1 cellular context compared by ENCODE assay signal in genomic region chr7:143263266-143264195, GRCh38.
TF ChIP-seq lines count a peak whose summit lies in the region.

Gene GSTK1, plus strand, starts transcription at chr7:143263441. Its CDS starts 73 bp downstream, at chr7:143263514.

TF ChIP-seq in HepG2, 621 proteins besides CTCF, POLR2A, EP300 and RAD21 (continued from another document and continues in another):
- TF ChIP-seq, protein P1, sequence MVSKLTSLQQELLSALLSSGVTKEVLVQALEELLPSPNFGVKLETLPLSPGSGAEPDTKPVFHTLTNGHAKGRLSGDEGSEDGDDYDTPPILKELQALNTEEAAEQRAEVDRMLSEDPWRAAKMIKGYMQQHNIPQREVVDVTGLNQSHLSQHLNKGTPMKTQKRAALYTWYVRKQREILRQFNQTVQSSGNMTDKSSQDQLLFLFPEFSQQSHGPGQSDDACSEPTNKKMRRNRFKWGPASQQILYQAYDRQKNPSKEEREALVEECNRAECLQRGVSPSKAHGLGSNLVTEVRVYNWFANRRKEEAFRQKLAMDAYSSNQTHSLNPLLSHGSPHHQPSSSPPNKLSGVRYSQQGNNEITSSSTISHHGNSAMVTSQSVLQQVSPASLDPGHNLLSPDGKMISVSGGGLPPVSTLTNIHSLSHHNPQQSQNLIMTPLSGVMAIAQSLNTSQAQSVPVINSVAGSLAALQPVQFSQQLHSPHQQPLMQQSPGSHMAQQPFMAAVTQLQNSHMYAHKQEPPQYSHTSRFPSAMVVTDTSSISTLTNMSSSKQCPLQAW (CRISPR knock-in tag; IDR thresholded peaks at IDR 0.05): peak; percentile 63; the same call in 1 of the 2 replicates
- TF ChIP-seq AGO1 (IDR thresholded peaks at IDR 0.05; ENCODE audit: low read depth, low read length, poor library complexity, severe bottlenecking) (peak; percentile 50), FOXJ3 (CRISPR knock-in tag; IDR thresholded peaks at IDR 0.05; ENCODE audit: borderline replicate concordance) (0 out of 2 replicates have a peak, but pooled peaks have one; percentile 29), ZNF563 (CRISPR knock-in tag; IDR thresholded peaks at IDR 0.05) (0 out of 2 replicates have a peak, but pooled peaks have one; percentile 78), RFX1 (IDR thresholded peaks at IDR 0.05) (no peak), RORA (CRISPR knock-in tag; IDR thresholded peaks at IDR 0.05) (no peak), KDM1A (CRISPR knock-in tag; IDR thresholded peaks at IDR 0.05) (no peak), ZFP62 (CRISPR knock-in tag; IDR thresholded peaks at IDR 0.05) (no peak), MLLT10 (CRISPR knock-in tag; IDR thresholded peaks at IDR 0.05) (no peak), ZZZ3 (CRISPR knock-in tag; IDR thresholded peaks at IDR 0.05; ENCODE audit: borderline replicate concordance) (no peak), DRAP1 (CRISPR knock-in tag; IDR thresholded peaks at IDR 0.05) (0 out of 2 replicates have a peak, but pooled peaks have one; percentile 53), ZNF740 (CRISPR knock-in tag; IDR thresholded peaks at IDR 0.05) (no peak), UBTF (CRISPR knock-in tag; IDR thresholded peaks at IDR 0.05) (peak; percentile 82), AHR (CRISPR knock-in tag; IDR thresholded peaks at IDR 0.05) (no peak), SRSF9 (IDR thresholded peaks at IDR 0.05; ENCODE audit: borderline replicate concordance, insufficient read depth, low read depth, low read length, poor library complexity, severe bottlenecking) (no peak), ATF3 (CRISPR knock-in tag; IDR thresholded peaks at IDR 0.05) (no peak), MLXIP (CRISPR knock-in tag; IDR thresholded peaks at IDR 0.05; ENCODE audit: borderline replicate concordance) (no peak), ARID4A (CRISPR knock-in tag; IDR thresholded peaks at IDR 0.05; ENCODE audit: borderline replicate concordance) (peak; percentile 89; the same call in 1 of the 2 replicates), ZNF883 (CRISPR knock-in tag; IDR thresholded peaks at IDR 0.05; ENCODE audit: not compliant biosample characterization) (peak; percentile 29), PHF21A (CRISPR knock-in tag; IDR thresholded peaks at IDR 0.05) (peak; percentile 91), KLF13 (CRISPR knock-in tag; IDR thresholded peaks at IDR 0.05) (no peak), STAG1 (CRISPR knock-in tag; IDR thresholded peaks at IDR 0.05) (no peak), ZNF354B (CRISPR knock-in tag; IDR thresholded peaks at IDR 0.05) (no peak), ZNF879 (CRISPR knock-in tag; IDR thresholded peaks at IDR 0.05) (0 out of 2 replicates have a peak, but pooled peaks have one; percentile 32), TEAD3 (CRISPR knock-in tag; optimal IDR thresholded peaks at IDR 0.05; ENCODE audit: borderline replicate concordance) (no peak), ZBTB8A (CRISPR knock-in tag; IDR thresholded peaks at IDR 0.05; ENCODE audit: borderline replicate concordance, low read depth) (no peak)
- TF ChIP-seq, protein P2, sequence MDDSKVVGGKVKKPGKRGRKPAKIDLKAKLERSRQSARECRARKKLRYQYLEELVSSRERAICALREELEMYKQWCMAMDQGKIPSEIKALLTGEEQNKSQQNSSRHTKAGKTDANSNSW (CRISPR knock-in tag; IDR thresholded peaks at IDR 0.05; ENCODE audit: borderline replicate concordance): 0 out of 2 replicates have a peak, but pooled peaks have one; percentile 49
- TF ChIP-seq, protein P3, sequence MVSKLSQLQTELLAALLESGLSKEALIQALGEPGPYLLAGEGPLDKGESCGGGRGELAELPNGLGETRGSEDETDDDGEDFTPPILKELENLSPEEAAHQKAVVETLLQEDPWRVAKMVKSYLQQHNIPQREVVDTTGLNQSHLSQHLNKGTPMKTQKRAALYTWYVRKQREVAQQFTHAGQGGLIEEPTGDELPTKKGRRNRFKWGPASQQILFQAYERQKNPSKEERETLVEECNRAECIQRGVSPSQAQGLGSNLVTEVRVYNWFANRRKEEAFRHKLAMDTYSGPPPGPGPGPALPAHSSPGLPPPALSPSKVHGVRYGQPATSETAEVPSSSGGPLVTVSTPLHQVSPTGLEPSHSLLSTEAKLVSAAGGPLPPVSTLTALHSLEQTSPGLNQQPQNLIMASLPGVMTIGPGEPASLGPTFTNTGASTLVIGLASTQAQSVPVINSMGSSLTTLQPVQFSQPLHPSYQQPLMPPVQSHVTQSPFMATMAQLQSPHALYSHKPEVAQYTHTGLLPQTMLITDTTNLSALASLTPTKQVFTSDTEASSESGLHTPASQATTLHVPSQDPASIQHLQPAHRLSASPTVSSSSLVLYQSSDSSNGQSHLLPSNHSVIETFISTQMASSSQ (IDR thresholded peaks at IDR 0.05; ENCODE audit: low read depth): no peak; the same call in 1 of the 2 replicates
- TF ChIP-seq, protein P3 (CRISPR knock-in tag; IDR thresholded peaks at IDR 0.05; ENCODE audit: borderline replicate concordance): peak; percentile 66; the same call in 1 of the 2 replicates
- TF ChIP-seq, protein P4, sequence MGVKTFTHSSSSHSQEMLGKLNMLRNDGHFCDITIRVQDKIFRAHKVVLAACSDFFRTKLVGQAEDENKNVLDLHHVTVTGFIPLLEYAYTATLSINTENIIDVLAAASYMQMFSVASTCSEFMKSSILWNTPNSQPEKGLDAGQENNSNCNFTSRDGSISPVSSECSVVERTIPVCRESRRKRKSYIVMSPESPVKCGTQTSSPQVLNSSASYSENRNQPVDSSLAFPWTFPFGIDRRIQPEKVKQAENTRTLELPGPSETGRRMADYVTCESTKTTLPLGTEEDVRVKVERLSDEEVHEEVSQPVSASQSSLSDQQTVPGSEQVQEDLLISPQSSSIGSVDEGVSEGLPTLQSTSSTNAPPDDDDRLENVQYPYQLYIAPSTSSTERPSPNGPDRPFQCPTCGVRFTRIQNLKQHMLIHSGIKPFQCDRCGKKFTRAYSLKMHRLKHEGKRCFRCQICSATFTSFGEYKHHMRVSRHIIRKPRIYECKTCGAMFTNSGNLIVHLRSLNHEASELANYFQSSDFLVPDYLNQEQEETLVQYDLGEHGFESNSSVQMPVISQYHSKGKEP (CRISPR knock-in tag; IDR thresholded peaks at IDR 0.05): no peak
- TF ChIP-seq, protein P5, sequence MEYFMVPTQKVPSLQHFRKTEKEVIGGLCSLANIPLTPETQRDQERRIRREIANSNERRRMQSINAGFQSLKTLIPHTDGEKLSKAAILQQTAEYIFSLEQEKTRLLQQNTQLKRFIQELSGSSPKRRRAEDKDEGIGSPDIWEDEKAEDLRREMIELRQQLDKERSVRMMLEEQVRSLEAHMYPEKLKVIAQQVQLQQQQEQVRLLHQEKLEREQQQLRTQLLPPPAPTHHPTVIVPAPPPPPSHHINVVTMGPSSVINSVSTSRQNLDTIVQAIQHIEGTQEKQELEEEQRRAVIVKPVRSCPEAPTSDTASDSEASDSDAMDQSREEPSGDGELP (IDR thresholded peaks at IDR 0.05; ENCODE audit: borderline replicate concordance, low read depth): no peak; the same call in 1 of the 2 replicates
- TF ChIP-seq, protein P6, sequence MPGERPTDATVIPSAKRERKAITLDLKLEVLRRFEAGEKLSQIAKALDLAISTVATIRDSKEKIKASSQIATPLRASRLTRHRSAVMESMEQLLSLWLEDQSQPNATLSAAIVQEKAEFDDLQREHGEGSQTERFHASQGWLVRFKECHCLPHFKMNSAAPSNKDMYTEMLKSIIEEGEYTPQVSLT (CRISPR knock-in tag; IDR thresholded peaks at IDR 0.05; ENCODE audit: borderline replicate concordance, low read depth): no peak
- TF ChIP-seq, protein P7, sequence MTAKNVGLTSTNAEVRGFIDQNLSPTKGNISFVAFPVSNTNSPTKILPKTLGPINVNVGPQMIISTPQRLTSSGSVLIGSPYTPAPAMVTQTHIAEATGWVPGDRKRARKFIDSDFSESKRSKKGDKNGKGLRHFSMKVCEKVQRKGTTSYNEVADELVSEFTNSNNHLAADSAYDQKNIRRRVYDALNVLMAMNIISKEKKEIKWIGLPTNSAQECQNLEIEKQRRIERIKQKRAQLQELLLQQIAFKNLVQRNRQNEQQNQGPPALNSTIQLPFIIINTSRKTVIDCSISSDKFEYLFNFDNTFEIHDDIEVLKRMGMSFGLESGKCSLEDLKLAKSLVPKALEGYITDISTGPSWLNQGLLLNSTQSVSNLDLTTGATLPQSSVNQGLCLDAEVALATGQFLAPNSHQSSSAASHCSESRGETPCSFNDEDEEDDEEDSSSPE (CRISPR knock-in tag; IDR thresholded peaks at IDR 0.05): peak; percentile 54
